Comparison of ENCODE assay signal across 8 cellular contexts in genomic region chr3:153159771-153160397, GRCh38. TPM values are rescaled to one million over a fixed set of nuclear protein-coding genes. Genes with fewer than 3 reads are reported as not detected.
DNase-seq lines count a peak whose midpoint lies in the region; ATAC-seq, FAIRE-seq and TF ChIP-seq lines count a peak whose summit lies in the region.

No MANE protein-coding gene starts in this region.

- no peak for TF ChIP-seq RAD21 in K562 (CRISPR knock-in tag; conservative IDR thresholded peaks at IDR 0.05 in 1 of 2, IDR thresholded peaks at IDR 0.05 in 1 of 2)

- peak overlapping the region; percentile 91 for H2AFZ ChIP-seq in K562 (ENCODE audit: low read depth, low read length)

- H4K20me1 ChIP-seq in K562 (replicated peaks; ENCODE audit: control insufficient read depth, insufficient read depth, low read length) = no peaks in the 10 kb centered on the region; the same call in 1 of the 2 replicates

- H3K9me3 ChIP-seq in K562 (replicated peaks; ENCODE audit: control insufficient read depth, insufficient read depth, low read depth, low read length) (no peaks in the 10 kb centered on the region), lower lobe of right lung (no peaks in the 10 kb centered on the region), tibial artery (no peaks in the 10 kb centered on the region)

- H3K27ac ChIP-seq in K562 (ENCODE audit: extremely low read depth, low read depth, low read length) = peak overlapping the region; percentile 74; the same call in 1 of the 3 replicates
- H3K27ac ChIP-seq in lower lobe of right lung = peak overlapping the region; percentile 96
- peak overlapping the region; percentile 94 for H3K27ac ChIP-seq in tibial artery

- peak overlapping the region; percentile 98 for H3K27ac Mint-ChIP-seq in activated T-cell treated with anti-CD3 and anti-CD28 coated beads, Interleukin-2, amount 50 U/mL, for 24 hours

- H3K9me3 Mint-ChIP-seq in activated T-cell treated with anti-CD3 and anti-CD28 coated beads, Interleukin-2, amount 50 U/mL, for 24 hours = no peaks in the 10 kb centered on the region

- H3K79me2 ChIP-seq in K562 (ENCODE audit: control insufficient read depth, insufficient read depth, low read length) = peaks cover 29% of the 10 kb centered on the region

- POLR2A ChIA-PET in K562 (lab: Yijun Ruan, JAX) = interaction anchor here (0.6 to 1.6 kb wide), 4 partner anchors 13 to 129 kb away, joined by 3 to 8 read pairs (median 4); no protein-coding TSS in a partner anchor

- no peak for ATAC-seq in K562
- ATAC-seq in lower lobe of right lung = no peak
- no peak for ATAC-seq in HG03108 (IDR thresholded peaks at IDR 0.05; ENCODE audit: unreplicated experiment)

- H3K36me3 ChIP-seq in K562 (ENCODE audit: control insufficient read depth, insufficient read depth, low read length) (peaks cover 5% of the 10 kb centered on the region; the same call in 1 of the 3 replicates), lower lobe of right lung (no peaks in the 10 kb centered on the region), tibial artery (no peaks in the 10 kb centered on the region)

- no peak for FAIRE-seq in K562 (lab: Jason Lieb, UNC)

- CTCF ChIA-PET in K562 (lab: Yijun Ruan, JAX; ENCODE audit: low intra/inter-chr PET ratio) = no interaction called here

- H3K9ac ChIP-seq in K562 (ENCODE audit: insufficient read depth in 1 of 2, low read depth in 2 of 2, low read length in 2 of 2) = peak overlapping the region; percentile 74 to 90

- no peak for TF ChIP-seq POLR2A in K562 (conservative IDR thresholded peaks at IDR 0.05)

- BruUV-seq in K562 (replicated peaks; lab: Mats Ljungman, UMichigan) = no TSS peak

- WGBS in K562 (ENCODE audit: insufficient coverage, low coverage, missing lambda C conversion rate) = 73% methylated on average over 9 of the region's 9 CpGs

- peak overlapping the region; percentile 95 for H3K4me3 Mint-ChIP-seq in activated T-cell treated with anti-CD3 and anti-CD28 coated beads, Interleukin-2, amount 50 U/mL, for 24 hours

- in situ Hi-C loops in K562 (cut with MboI) = no loop called here
- in situ Hi-C loops in KBM-7 (cut with MboI; ENCODE audit: low pct_unique_long_range_greater_than_20kb, low sequenced_read_pairs) = no loop called here

- peak overlapping the region; percentile 88 for H3K4me3 ChIP-seq in K562
- peak overlapping the region; percentile 89 for H3K4me3 ChIP-seq in lower lobe of right lung
- peak overlapping the region; percentile 71 to 97 for H3K4me3 ChIP-seq in tibial artery

- H3K27me3 Mint-ChIP-seq in activated T-cell treated with anti-CD3 and anti-CD28 coated beads, Interleukin-2, amount 50 U/mL, for 24 hours = no peaks in the 10 kb centered on the region

- no peaks in the 10 kb centered on the region for H3K9me1 ChIP-seq in K562 (ENCODE audit: control insufficient read depth, insufficient read depth, low read length)

- H3K4me1 ChIP-seq in K562 (replicated peaks in 1 of 2; ENCODE audit: control insufficient read depth in 2 of 2, insufficient read depth in 2 of 2, low read length in 2 of 2) (peaks cover 0 to 24% of the 10 kb centered on the region in 2 experiments; a peak in 2 of 5 replicates), lower lobe of right lung (peaks cover 9% of the 10 kb centered on the region), tibial artery (peaks cover 0 to 13% (median 6%) of the 10 kb centered on the region in 4 donors)

- no peak for DNase-seq in activated T-cell treated with anti-CD3 and anti-CD28 coated beads, Interleukin-2, amount 50 U/mL, for 24 hours
- no peak for DNase-seq in activated T-cell treated with anti-CD3 and anti-CD28 coated beads, Interleukin-2, amount 50 U/mL, for 48 hours
- no peak for DNase-seq in K562 (ENCODE audit: extremely low read depth in 1 of 4, low spot score in 3 of 4)
- DNase-seq in lower lobe of right lung = no peak
- DNase-seq in tibial artery = no peak
- DNase-seq in NCI-H2029 treated with DMSO at 0.1 percent for 48 hours (lab: John Stamatoyannopoulos, UW) = no peak
- DNase-seq in KBM-7 = no peak

- intact Hi-C loops in K562 (cut with micrococcal nuclease) = loop anchor here (10.0 kb wide), 2 partner anchors 605 to 885 kb away; no protein-coding TSS in a partner anchor
- intact Hi-C loops in lower lobe of right lung (cut with DNase I) = no loop called here
- intact Hi-C loops in tibial artery (cut with DNase I; ENCODE audit: low total_unique reads) = loop anchor here (5.0 kb wide), 1 partner anchor 108 kb away; no protein-coding TSS in a partner anchor

- H3K36me3 Mint-ChIP-seq in activated T-cell treated with anti-CD3 and anti-CD28 coated beads, Interleukin-2, amount 50 U/mL, for 24 hours (ENCODE audit: low read depth) = peaks cover 35% of the 10 kb centered on the region

- H3K27me3 ChIP-seq in K562 (ENCODE audit: control insufficient read depth in 2 of 2, insufficient read depth in 2 of 2, low read length in 2 of 2) (no peaks in the 10 kb centered on the region), lower lobe of right lung (ENCODE audit: low read depth) (no peaks in the 10 kb centered on the region), tibial artery (no peaks in the 10 kb centered on the region)

- H3K4me1 Mint-ChIP-seq in activated T-cell treated with anti-CD3 and anti-CD28 coated beads, Interleukin-2, amount 50 U/mL, for 24 hours (ENCODE audit: low read depth) = peaks cover 28% of the 10 kb centered on the region

- TF ChIP-seq EP300 in K562 (IDR thresholded peaks at IDR 0.05; ENCODE audit: low read length) = no peak

- TF ChIP-seq CTCF in K562 (IDR thresholded peaks at IDR 0.05 in 2 of 3, conservative IDR thresholded peaks at IDR 0.05 in 1 of 3; ENCODE audit: insufficient read depth in 2 of 3, low read depth in 1 of 3, low read length in 3 of 3) (no peak), lower lobe of right lung (IDR thresholded peaks at IDR 0.05) (no peak), tibial artery (IDR thresholded peaks at IDR 0.05) (no peak)

- H3K4me2 ChIP-seq in K562 (ENCODE audit: insufficient read depth, low read length) = peak overlapping the region; percentile 79

TF ChIP-seq in K562, 482 proteins besides CTCF, POLR2A, EP300 and RAD21:
- peak; percentile 64 for TF ChIP-seq BCOR (IDR thresholded peaks at IDR 0.05)
- peak; percentile 82 for TF ChIP-seq ADNP (tag; IDR thresholded peaks at IDR 0.05)
- peak; percentile 46 to 75; a peak in 2 of 4 replicates for TF ChIP-seq KDM1A (IDR thresholded peaks at IDR 0.05)
- TF ChIP-seq ZKSCAN3 (CRISPR knock-in tag; IDR thresholded peaks at IDR 0.05) = no peak
- peak; percentile 36 for TF ChIP-seq HDAC3 (IDR thresholded peaks at IDR 0.05; ENCODE audit: borderline replicate concordance, partially characterized antibody)
- peak; percentile 83 for TF ChIP-seq RBM25 (IDR thresholded peaks at IDR 0.05; ENCODE audit: low read depth, low read length, severe bottlenecking)
- TF ChIP-seq RCOR1 (IDR thresholded peaks at IDR 0.05; ENCODE audit: borderline replicate concordance in 1 of 2, low read depth in 2 of 2, low read length in 2 of 2) = 0 out of 4 replicates have a peak, but pooled peaks of 1 of the 2 experiments have one; percentile 41
- TF ChIP-seq ELF1 (tag; IDR thresholded peaks at IDR 0.05) = no peak
TF ChIP-seq in K562: peak in this region for 6.

RNA-seq across cellular contexts. Expression of gene RAP2B, which starts 2.1 kb away (rescaled TPM):
- total RNA-seq in K562 (2011; cell fraction: chromatin; rRNA removed; ENCODE audit: low replicate concordance) = 16.2 and 18.9 TPM in 2 replicates
- 17.4 and 18.3 TPM in 2 replicates for total RNA-seq in K562 (2011; cell fraction: nucleolus; rRNA removed)
- 24.3 and 34.3 TPM in 2 replicates for total RNA-seq in K562 (2011; cell fraction: nucleoplasm; rRNA removed)
- total RNA-seq in K562 (2014; rRNA removed) = 24.1 and 26.0 TPM in 2 replicates
- 15.8 and 18.9 TPM in 2 replicates for total RNA-seq in K562 (2014; rRNA removed; fragmentation: Illumina TruSeq; extraction: Trizol)
- 17.2 and 17.6 TPM in 2 replicates for total RNA-seq in K562 (2015; rRNA removed; fragmentation: Illumina TruSeq; extraction: Trizol)
- 27.9 and 30.0 TPM in 2 replicates for total RNA-seq in K562 (2021)
- polyA plus RNA-seq in K562 (2011; rRNA removed) = 11.3 and 13.9 TPM in 2 replicates
- polyA plus RNA-seq in K562 (2011; cell fraction: cytosol; rRNA removed) = 14.5 and 18.0 TPM in 2 replicates
- polyA plus RNA-seq in K562 (2011; cell fraction: nucleus; rRNA removed) = 9.8 and 12.2 TPM in 2 replicates
- 9.2 and 15.0 TPM in 2 replicates for polyA plus RNA-seq in K562 (2012)
- polyA plus RNA-seq in K562 (2014; fragmentation: Illumina TruSeq; extraction: Trizol) = 9.4 and 9.8 TPM in 2 replicates
- 10 to 100 TPM; 14.1 to 31.2 TPM for polyA plus RNA-seq in K562 (2014; fragmentation: Nextera tagmentation; extraction: Ambion mirVana)
- 12.3 and 12.9 TPM in 2 replicates for polyA plus RNA-seq in K562 (2014; rRNA removed)
- 25.3 and 30.5 TPM in 2 replicates for polyA minus RNA-seq in K562 (2011; rRNA and poly(A)+ RNA removed)
- polyA minus RNA-seq in K562 (2011; cell fraction: cytosol; rRNA and poly(A)+ RNA removed) = 33.8 and 35.9 TPM in 2 replicates
- 19.1 and 28.9 TPM in 2 replicates for polyA minus RNA-seq in K562 (2011; cell fraction: nucleus; rRNA and poly(A)+ RNA removed)
- 19.1 TPM for total RNA-seq in lower lobe of right lung
